11 cellular contexts compared by ENCODE assay signal in genomic region chr6:36907781-36908180, GRCh38. TPM values are rescaled to one million over a fixed set of nuclear protein-coding genes. Genes with fewer than 3 reads are reported as not detected.
DNase-seq lines count a peak whose midpoint lies in the region; ATAC-seq and TF ChIP-seq lines count a peak whose summit lies in the region.
"Had no signal": no experiment of that assay in that cellular context is flagged by ENCODE, and none has a peak within 500 bp of the region (broad histone marks: within the 10 kb centered on the region; RNA-seq: fewer than 3 reads in every experiment).

No MANE protein-coding gene starts in this region.

- ATAC-seq in HG03280 (IDR thresholded peaks at IDR 0.05; ENCODE audit: unreplicated experiment): no peak
- ATAC-seq: activated CD4-positive, CD25-positive, alpha-beta regulatory T cell treated with anti-CD3 and anti-CD28 coated beads, Interleukin-2, amount 50 U/mL, for 24 hours had no signal

- peaks cover 23% of the 10 kb centered on the region for H3K36me3 Mint-ChIP-seq in mesothelial cell of epicardium

- H3K9me3 ChIP-seq in esophagus squamous epithelium: no peaks in the 10 kb centered on the region

- peak; percentile 50 for DNase-seq in Ammon's horn (ENCODE audit: low spot score)
- DNase-seq in NCI-H446 treated with DMSO at 0.1 percent for 48 hours (lab: John Stamatoyannopoulos, UW): peak; percentile 86
- DNase-seq in esophagus squamous epithelium (lab: John Stamatoyannopoulos, UW): no peak
- peak; percentile 24 for DNase-seq in non-pigmented ciliary epithelial cell (ENCODE audit: low read depth)
- no peak for DNase-seq in SIG-M5 (lab: John Stamatoyannopoulos, UW)
- DNase-seq in mesothelial cell of epicardium (ENCODE audit: low spot score in 2 of 2, unreplicated experiment in 2 of 2): no peak
- DNase-seq in activated naive CD4-positive, alpha-beta T cell treated with anti-CD3 and anti-CD28 coated beads, Interleukin-2, amount 50 U/mL, for 16 hours: no peak
- DNase-seq: activated naive CD4-positive, alpha-beta T cell treated with Interleukin-2 at 50 U/mL for 16 hours; Karpas-422 had no signal

- TF ChIP-seq POLR2A in esophagus squamous epithelium (IDR thresholded peaks at IDR 0.05): no peak

- no peaks in the 10 kb centered on the region for H3K9me3 Mint-ChIP-seq in mesothelial cell of epicardium

- no peak overlapping the region for H3K4me3 ChIP-seq in esophagus squamous epithelium

- no peaks in the 10 kb centered on the region for H3K27me3 Mint-ChIP-seq in mesothelial cell of epicardium (ENCODE audit: low read depth)

- no peaks in the 10 kb centered on the region for H3K27me3 ChIP-seq in esophagus squamous epithelium

- peaks cover 3 to 60% (median 23%) of the 10 kb centered on the region in 3 donors for H3K4me1 ChIP-seq in esophagus squamous epithelium

- no peaks in the 10 kb centered on the region for H3K4me1 Mint-ChIP-seq in mesothelial cell of epicardium

- intact Hi-C loops in esophagus squamous epithelium (cut with DNase I): no loop called here

- WGBS in esophagus squamous epithelium, 2 donors: 24 to 34% methylated on average over 4 to 5 of the region's 5 CpGs

- H3K4me3 Mint-ChIP-seq in mesothelial cell of epicardium: no peak overlapping the region

- H3K36me3 ChIP-seq in esophagus squamous epithelium: peaks cover 0 to 71% (median 0%) of the 10 kb centered on the region in 3 donors

- no peak for TF ChIP-seq CTCF in esophagus squamous epithelium (IDR thresholded peaks at IDR 0.05)
- no peak for TF ChIP-seq CTCF in mesothelial cell of epicardium (IDR thresholded peaks at IDR 0.05; ENCODE audit: unreplicated experiment)

- peak overlapping the region in 3 of 4 donors; percentile 44 to 56 (median 53) for H3K27ac ChIP-seq in esophagus squamous epithelium

- H3K27ac Mint-ChIP-seq in mesothelial cell of epicardium: no peak overlapping the region

RNA-seq across cellular contexts. Expression of gene C6orf89, which starts 22.0 kb away (rescaled TPM):
- total RNA-seq in esophagus squamous epithelium: 10 to 100 TPM; 18.6 to 34.9 (median 23.1) TPM
- total RNA-seq in mesothelial cell of epicardium: 39.1 to 42.0 TPM (median 39.7 TPM) in 3 replicates

RNA-seq across cellular contexts. Expression of gene PPIL1, which starts 33.2 kb away (rescaled TPM):
- 10 to 100 TPM; 13.4 to 35.4 (median 28.7) TPM for total RNA-seq in esophagus squamous epithelium
- total RNA-seq in mesothelial cell of epicardium: 32.7 to 34.3 TPM (median 34.2 TPM) in 3 replicates

RNA-seq across cellular contexts. Expression of gene PI16, which starts 46.8 kb away (rescaled TPM):
- total RNA-seq in esophagus squamous epithelium (1 to 10 TPM; 1.0 to 8.4 (median 2.2) TPM), mesothelial cell of epicardium (not detected in 3 replicates)

Comparison
In these comparisons a context has a peak if more than half of its experiments do, and no peak if none do; other contexts are left out.
1. DNase-seq: peak in Ammon's horn (single experiment), NCI-H446 treated with DMSO at 0.1 percent for 48 hours (single experiment) and non-pigmented ciliary epithelial cell (single experiment); none in esophagus squamous epithelium (single experiment), SIG-M5 (single experiment), mesothelial cell of epicardium (0 of 2) and activated naive CD4-positive, alpha-beta T cell treated with anti-CD3 and anti-CD28 coated beads, Interleukin-2, amount 50 U/mL, for 16 hours (single experiment).